Comparison of ENCODE assay signal across 1 cellular context in the genomic region with DNA sequence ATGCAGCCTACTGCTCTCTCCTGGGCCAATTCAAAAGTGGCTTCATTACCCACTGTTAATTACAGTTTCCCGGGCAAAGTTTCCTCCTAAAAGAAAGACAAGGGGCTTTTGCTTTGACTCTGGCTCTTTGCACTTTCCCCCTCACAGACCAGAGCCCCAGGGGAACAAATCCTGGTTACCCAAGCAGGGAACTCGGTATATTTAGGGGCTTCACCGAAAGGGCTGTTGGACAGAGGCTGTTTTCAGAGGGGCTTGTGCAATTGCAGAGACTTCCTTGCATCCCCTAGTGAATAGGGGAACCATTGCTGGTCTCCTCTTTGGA.
TF ChIP-seq lines count a peak whose summit lies in the region.

No MANE protein-coding gene starts in this region.

TF ChIP-seq in IMR-90, 13 proteins besides CTCF, POLR2A, EP300 and RAD21:
- TF ChIP-seq NFE2L2 (IDR thresholded peaks at IDR 0.05; ENCODE audit: low read depth, low read length): no peak
- TF ChIP-seq MAFK (IDR thresholded peaks at IDR 0.05; ENCODE audit: low read depth, low read length): no peak
- no peak for TF ChIP-seq FOS (IDR thresholded peaks at IDR 0.05; ENCODE audit: low read depth, low read length)
- TF ChIP-seq MXI1 (IDR thresholded peaks at IDR 0.05; ENCODE audit: borderline replicate concordance, low read depth, low read length): no peak
- TF ChIP-seq MAZ (IDR thresholded peaks at IDR 0.05; ENCODE audit: borderline replicate concordance, low read depth, low read length): no peak
- no peak for TF ChIP-seq CEBPB (IDR thresholded peaks at IDR 0.05; ENCODE audit: low read depth, low read length)
- TF ChIP-seq ELK1 (IDR thresholded peaks at IDR 0.05; ENCODE audit: borderline replicate concordance, low read depth, low read length): no peak
- no peak for TF ChIP-seq BHLHE40 (IDR thresholded peaks at IDR 0.05; ENCODE audit: low read depth, low read length)
TF ChIP-seq in IMR-90: peak in this region for 0.
